Comparison of ENCODE assay signal across 18 cellular contexts in the genomic region with DNA sequence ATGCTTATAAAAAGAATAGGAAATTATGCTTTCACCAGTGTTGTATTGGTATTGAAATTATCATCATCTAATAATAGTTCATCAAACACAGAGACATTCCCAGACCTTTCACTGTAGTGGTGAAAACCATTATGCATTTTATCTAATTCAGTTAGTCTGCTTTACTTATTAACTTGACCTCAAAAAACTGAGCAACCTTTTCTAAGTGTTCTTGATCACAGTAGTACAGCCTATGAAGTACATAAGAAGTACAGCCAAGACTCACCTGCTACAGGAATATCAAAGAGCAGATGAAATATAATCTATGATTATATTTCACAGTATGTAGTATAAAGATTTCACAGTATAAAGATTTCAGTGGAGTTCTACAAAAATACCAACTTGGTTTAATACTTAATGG.
"Had no signal": no experiment of that assay in that cellular context is flagged by ENCODE, and none has a peak within 500 bp of the region (broad histone marks: within the 10 kb centered on the region; RNA-seq: fewer than 3 reads in every experiment).

No MANE protein-coding gene starts in this region.

- H3K27me3 ChIP-seq: adrenal gland, right atrium auricular region, upper lobe of left lung had no signal

- ATAC-seq: activated CD4-positive, alpha-beta T cell treated with anti-CD3 and anti-CD28 coated beads for 36 hours; activated T-cell treated with anti-CD3 and anti-CD28 coated beads, Interleukin-2, amount 50 U/mL, for 4 hours; esophagus mucosa; T-helper 17 cell had no signal

- FAIRE-seq: colon had no signal

- DNase-seq: activated CD4-positive, alpha-beta memory T cell treated with anti-CD3 and anti-CD28 coated beads, Interleukin-2, amount 10 ng/mL, durations not matched to agents 7 days and 5 days; activated CD4-positive, alpha-beta T cell treated with anti-CD3 and anti-CD28 coated beads for 36 hours; activated effector memory CD4-positive, alpha-beta T cell treated with Interleukin-2 at 50 U/mL for 16 hours; activated T-cell treated with anti-CD3 and anti-CD28 coated beads, Interleukin-2, amount 50 U/mL, for 4 hours; adrenal gland; mammary epithelial cell; naive B cell; stimulated activated CD4-positive, alpha-beta T cell treated with anti-CD3 and anti-CD28 coated beads, Interleukin-4, amount 100 ng/mL, for 4 hours; stimulated activated CD8-positive, alpha-beta memory T cell treated with anti-CD3 and anti-CD28 coated beads, Interleukin-4, amount 100 ng/mL, for 48 hours; stimulated activated naive CD4-positive, alpha-beta T cell treated with Interleukin-2 at 50 U/mL for 16 hours; T-helper 17 cell; upper lobe of left lung had no signal

- H3K36me3 ChIP-seq: adrenal gland, cardiac muscle cell, right atrium auricular region, upper lobe of left lung had no signal

- H2AFZ ChIP-seq: parathyroid adenoma had no signal

- H3K27ac ChIP-seq: cardiac muscle cell, parathyroid adenoma had no signal

- H3K4me3 ChIP-seq: adrenal gland, cardiac muscle cell, right atrium auricular region, skin epidermis, upper lobe of left lung had no signal

- H3K9ac ChIP-seq: parathyroid adenoma had no signal

- H3K9me3 ChIP-seq: adrenal gland, right atrium auricular region, upper lobe of left lung had no signal
